In the genomic region with DNA sequence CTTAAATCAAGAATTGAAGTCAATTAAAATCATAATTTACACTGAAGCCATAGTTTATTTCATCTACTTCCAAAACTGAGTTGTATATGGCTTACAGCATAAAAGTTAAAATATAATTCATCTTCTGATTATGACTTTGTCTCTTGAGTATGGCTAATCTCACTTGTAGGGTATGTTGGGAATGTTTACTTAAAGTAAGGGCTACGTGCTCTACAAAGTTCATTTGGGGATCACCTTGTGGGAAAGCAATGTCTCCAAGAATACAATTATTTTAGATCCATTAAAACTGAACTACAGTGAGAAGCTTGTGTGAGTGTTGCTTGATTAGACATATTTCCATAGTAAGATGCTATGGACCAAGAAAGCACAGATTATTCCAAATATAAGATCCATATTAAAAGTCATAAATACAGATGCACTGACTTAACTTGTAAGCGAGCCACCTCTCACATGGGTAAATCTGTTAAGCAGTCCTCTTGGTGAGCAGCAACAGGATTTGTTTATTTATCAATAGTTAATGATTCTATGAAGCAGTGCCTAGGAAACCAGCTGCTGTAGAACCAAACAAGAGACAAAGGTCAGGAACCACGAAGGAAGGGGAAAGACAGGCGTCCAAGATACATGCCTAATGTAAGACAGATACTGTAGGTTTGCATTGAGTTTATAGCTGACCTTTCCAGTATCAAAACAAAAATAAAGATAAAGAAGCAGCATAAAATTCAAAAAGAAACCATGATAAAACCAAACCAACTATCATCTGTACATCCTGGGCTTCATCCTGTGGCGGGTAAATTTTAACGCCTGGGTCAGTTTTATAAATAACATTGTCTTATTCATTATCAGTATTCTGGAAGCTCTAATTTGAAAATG, we compare ENCODE assay signal across 1 cellular context.
A peak's percentile ranks its signal among the peaks of the same experiment; 100 is the strongest.
TF ChIP-seq lines count a peak whose summit lies in the region.

No MANE protein-coding gene starts in this region.

TF ChIP-seq in HepG2, 621 proteins besides CTCF, POLR2A, EP300 and RAD21 (continued from another document):
- TF ChIP-seq NFIC (IDR thresholded peaks at IDR 0.05; ENCODE audit: low read length): peak; percentile 12; the same call in 1 of the 2 replicates
- TF ChIP-seq GABPA (IDR thresholded peaks at IDR 0.05; ENCODE audit: low read depth, low read length): no peak
- 0 out of 2 replicates have a peak, but pooled peaks have one; percentile 32 for TF ChIP-seq GABPA (CRISPR knock-in tag; IDR thresholded peaks at IDR 0.05; ENCODE audit: low read depth)
- TF ChIP-seq, protein P1, sequence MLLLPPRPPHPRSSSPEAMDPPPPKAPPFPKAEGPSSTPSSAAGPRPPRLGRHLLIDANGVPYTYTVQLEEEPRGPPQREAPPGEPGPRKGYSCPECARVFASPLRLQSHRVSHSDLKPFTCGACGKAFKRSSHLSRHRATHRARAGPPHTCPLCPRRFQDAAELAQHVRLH (CRISPR knock-in tag; IDR thresholded peaks at IDR 0.05; ENCODE audit: borderline replicate concordance, low read depth): no peak
- TF ChIP-seq SMAD3 (CRISPR knock-in tag; IDR thresholded peaks at IDR 0.05): no peak
- no peak for TF ChIP-seq DMAP1 (CRISPR knock-in tag; IDR thresholded peaks at IDR 0.05)
- TF ChIP-seq ZNF879 (CRISPR knock-in tag; IDR thresholded peaks at IDR 0.05): no peak
- TF ChIP-seq, protein P2, sequence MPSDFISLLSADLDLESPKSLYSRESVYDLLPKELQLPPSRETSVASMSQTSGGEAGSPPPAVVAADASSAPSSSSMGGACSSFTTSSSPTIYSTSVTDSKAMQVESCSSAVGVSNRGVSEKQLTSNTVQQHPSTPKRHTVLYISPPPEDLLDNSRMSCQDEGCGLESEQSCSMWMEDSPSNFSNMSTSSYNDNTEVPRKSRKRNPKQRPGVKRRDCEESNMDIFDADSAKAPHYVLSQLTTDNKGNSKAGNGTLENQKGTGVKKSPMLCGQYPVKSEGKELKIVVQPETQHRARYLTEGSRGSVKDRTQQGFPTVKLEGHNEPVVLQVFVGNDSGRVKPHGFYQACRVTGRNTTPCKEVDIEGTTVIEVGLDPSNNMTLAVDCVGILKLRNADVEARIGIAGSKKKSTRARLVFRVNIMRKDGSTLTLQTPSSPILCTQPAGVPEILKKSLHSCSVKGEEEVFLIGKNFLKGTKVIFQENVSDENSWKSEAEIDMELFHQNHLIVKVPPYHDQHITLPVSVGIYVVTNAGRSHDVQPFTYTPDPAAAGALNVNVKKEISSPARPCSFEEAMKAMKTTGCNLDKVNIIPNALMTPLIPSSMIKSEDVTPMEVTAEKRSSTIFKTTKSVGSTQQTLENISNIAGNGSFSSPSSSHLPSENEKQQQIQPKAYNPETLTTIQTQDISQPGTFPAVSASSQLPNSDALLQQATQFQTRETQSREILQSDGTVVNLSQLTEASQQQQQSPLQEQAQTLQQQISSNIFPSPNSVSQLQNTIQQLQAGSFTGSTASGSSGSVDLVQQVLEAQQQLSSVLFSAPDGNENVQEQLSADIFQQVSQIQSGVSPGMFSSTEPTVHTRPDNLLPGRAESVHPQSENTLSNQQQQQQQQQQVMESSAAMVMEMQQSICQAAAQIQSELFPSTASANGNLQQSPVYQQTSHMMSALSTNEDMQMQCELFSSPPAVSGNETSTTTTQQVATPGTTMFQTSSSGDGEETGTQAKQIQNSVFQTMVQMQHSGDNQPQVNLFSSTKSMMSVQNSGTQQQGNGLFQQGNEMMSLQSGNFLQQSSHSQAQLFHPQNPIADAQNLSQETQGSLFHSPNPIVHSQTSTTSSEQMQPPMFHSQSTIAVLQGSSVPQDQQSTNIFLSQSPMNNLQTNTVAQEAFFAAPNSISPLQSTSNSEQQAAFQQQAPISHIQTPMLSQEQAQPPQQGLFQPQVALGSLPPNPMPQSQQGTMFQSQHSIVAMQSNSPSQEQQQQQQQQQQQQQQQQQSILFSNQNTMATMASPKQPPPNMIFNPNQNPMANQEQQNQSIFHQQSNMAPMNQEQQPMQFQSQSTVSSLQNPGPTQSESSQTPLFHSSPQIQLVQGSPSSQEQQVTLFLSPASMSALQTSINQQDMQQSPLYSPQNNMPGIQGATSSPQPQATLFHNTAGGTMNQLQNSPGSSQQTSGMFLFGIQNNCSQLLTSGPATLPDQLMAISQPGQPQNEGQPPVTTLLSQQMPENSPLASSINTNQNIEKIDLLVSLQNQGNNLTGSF (CRISPR knock-in tag; IDR thresholded peaks at IDR 0.05): no peak
- no peak for TF ChIP-seq SOX6 (IDR thresholded peaks at IDR 0.05)
- TF ChIP-seq SOX6 (CRISPR knock-in tag; IDR thresholded peaks at IDR 0.05): peak; percentile 53
- no peak; the same call in 1 of the 2 replicates for TF ChIP-seq SALL1 (CRISPR knock-in tag; IDR thresholded peaks at IDR 0.05)
- no peak for TF ChIP-seq RFXANK (CRISPR knock-in tag; IDR thresholded peaks at IDR 0.05)
- TF ChIP-seq, protein P3, sequence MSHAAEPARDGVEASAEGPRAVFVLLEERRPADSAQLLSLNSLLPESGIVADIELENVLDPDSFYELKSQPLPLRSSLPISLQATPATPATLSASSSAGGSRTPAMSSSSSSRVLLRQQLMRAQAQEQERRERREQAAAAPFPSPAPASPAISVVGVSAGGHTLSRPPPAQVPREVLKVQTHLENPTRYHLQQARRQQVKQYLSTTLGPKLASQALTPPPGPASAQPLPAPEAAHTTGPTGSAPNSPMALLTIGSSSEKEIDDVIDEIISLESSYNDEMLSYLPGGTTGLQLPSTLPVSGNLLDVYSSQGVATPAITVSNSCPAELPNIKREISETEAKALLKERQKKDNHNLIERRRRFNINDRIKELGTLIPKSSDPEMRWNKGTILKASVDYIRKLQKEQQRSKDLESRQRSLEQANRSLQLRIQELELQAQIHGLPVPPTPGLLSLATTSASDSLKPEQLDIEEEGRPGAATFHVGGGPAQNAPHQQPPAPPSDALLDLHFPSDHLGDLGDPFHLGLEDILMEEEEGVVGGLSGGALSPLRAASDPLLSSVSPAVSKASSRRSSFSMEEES (CRISPR knock-in tag; IDR thresholded peaks at IDR 0.05): no peak
- no peak for TF ChIP-seq BCL6 (CRISPR knock-in tag; IDR thresholded peaks at IDR 0.05)
- TF ChIP-seq ZNF430 (CRISPR knock-in tag; IDR thresholded peaks at IDR 0.05): no peak
